Comparison of ENCODE assay signal across 12 cellular contexts in the genomic region with DNA sequence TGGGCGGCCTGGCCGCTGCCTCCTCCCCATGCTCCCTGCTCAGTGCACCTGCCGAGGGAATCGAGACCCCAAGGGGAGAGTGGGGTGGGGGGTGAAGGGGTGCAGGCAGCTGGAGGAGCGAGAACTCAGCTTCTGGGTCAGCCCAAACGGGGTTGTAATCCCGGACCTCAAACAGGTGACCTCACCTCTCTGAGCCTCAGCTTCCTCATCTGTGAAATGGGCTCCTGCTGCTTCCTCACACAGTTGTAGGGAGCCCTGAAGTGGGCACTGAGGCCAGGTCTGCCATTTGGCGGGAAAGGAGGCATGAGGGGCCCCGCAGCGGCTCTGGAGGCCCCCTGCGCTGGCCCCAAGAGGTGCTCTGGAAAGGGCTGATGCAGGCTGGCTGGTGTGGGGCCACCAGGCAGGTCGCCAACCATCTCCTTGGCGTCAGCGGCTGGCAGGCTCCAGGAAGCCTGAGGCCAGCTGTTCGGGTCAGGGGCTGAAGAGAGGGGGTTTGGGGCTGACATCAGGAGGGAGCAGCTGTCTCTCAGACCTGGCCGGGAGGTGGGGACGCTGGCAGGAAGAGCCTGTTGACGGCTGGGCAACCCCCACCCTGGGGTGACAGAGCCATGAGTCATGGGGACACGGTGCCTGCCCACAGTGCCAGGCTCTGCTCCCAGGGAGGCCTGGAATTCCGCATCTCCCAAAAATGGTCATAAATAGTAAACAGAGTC. TPM values are rescaled to one million over a fixed set of nuclear protein-coding genes. Genes with fewer than 3 reads are reported as not detected.
DNase-seq lines count a peak whose midpoint lies in the region; ATAC-seq and TF ChIP-seq lines count a peak whose summit lies in the region.
"Had no signal": no experiment of that assay in that cellular context is flagged by ENCODE, and none has a peak within 500 bp of the region (broad histone marks: within the 10 kb centered on the region; RNA-seq: fewer than 3 reads in every experiment).

No MANE protein-coding gene starts in this region.

- DNase-seq in AG09309 (ENCODE audit: low read depth) (peak; percentile 28), GM03348 (ENCODE audit: low spot score) (peak; percentile 85), heart left ventricle (peak in 4 of 5 donors; percentile 47 to 84 (median 60)), colonic mucosa (no peak), GM13977 (ENCODE audit: low spot score) (no peak), hippocampal formation (lab: John Stamatoyannopoulos, UW) (no peak)
- DNase-seq: NCI-H526, retina had no signal

- H3K4me3 ChIP-seq in AG09309 (ENCODE audit: control insufficient read depth, low read depth, low read length) = no peak overlapping the region
- no peak overlapping the region for H3K4me3 ChIP-seq in heart left ventricle
- no peak overlapping the region for H3K4me3 ChIP-seq in colonic mucosa
- H3K4me3 ChIP-seq: cardiac muscle cell had no signal

- H3K27me3 ChIP-seq in heart left ventricle (no peaks in the 10 kb centered on the region), colonic mucosa (no peaks in the 10 kb centered on the region)
- H3K27me3 ChIP-seq: cardiac muscle cell had no signal

- in situ Hi-C loops in GM13977 (cut with MboI; ENCODE audit: low pct_unique_long_range_greater_than_20kb, low sequenced_read_pairs, unreplicated experiment) = no loop called here

- 45 to 67% (median 55%) methylated on average over 14 to 20 of the region's 20 CpGs for WGBS in heart left ventricle, 4 donors

- H3K9ac ChIP-seq in colonic mucosa (ENCODE audit: low read depth in 2 of 2, low read length in 2 of 2) = no peak overlapping the region

- H3K27ac ChIP-seq in heart left ventricle (peak overlapping the region in 10 of 12 donors; percentile 25 to 71 (median 52)), colonic mucosa (no peak overlapping the region)
- H3K27ac ChIP-seq: cardiac muscle cell had no signal

- H3K4me1 ChIP-seq in heart left ventricle (peaks cover 0 to 46% (median 23%) of the 10 kb centered on the region in 12 donors), colonic mucosa (peaks cover 7% of the 10 kb centered on the region)

- intact Hi-C loops in heart left ventricle (cut with DNase I) = loop anchor here in 4 of 10 donors (2.0 to 10.0 kb wide), 3 partner anchors 283 to 289 kb away; a partner anchor contains a TSS
- intact Hi-C loops in colonic mucosa (cut with DNase I) = no loop called here

- no peak for TF ChIP-seq CTCF in AG09309 (IDR thresholded peaks at IDR 0.05; ENCODE audit: control insufficient read depth, insufficient read depth, low read depth, low read length, missing control alignments)
- no peak for TF ChIP-seq CTCF in heart left ventricle (IDR thresholded peaks at IDR 0.05)
- no peak for TF ChIP-seq CTCF in colonic mucosa (IDR thresholded peaks at IDR 0.05)
- TF ChIP-seq CTCF in GM13977 (IDR thresholded peaks at IDR 0.05; ENCODE audit: extremely low read depth, insufficient read depth, missing control alignments) = no peak

- H3K9me3 ChIP-seq in heart left ventricle (no peaks in the 10 kb centered on the region), colonic mucosa (no peaks in the 10 kb centered on the region)

- ATAC-seq in SK-N-SH treated with all-trans-retinoic acid at 6 μM for 48 hours = peak; percentile 62
- ATAC-seq in heart left ventricle = peak; percentile 59 to 80 (median 64)
- ATAC-seq in HG03439 (IDR thresholded peaks at IDR 0.05; ENCODE audit: unreplicated experiment) = no peak
- ATAC-seq: stimulated activated memory B cell treated with anti-CD40 and anti-IgM and Interleukin-4, amounts not matched to agents 10 μg/mL and 1 μg/mL and 100 μg/mL, for 72 hours had no signal

- peaks cover 0 to 9% (median 0%) of the 10 kb centered on the region in 9 donors for H3K36me3 ChIP-seq in heart left ventricle
- no peaks in the 10 kb centered on the region for H3K36me3 ChIP-seq in colonic mucosa
- H3K36me3 ChIP-seq: cardiac muscle cell had no signal

- no peak for TF ChIP-seq POLR2A in heart left ventricle (IDR thresholded peaks at IDR 0.05)

TF ChIP-seq in SK-N-SH treated with all-trans-retinoic acid at 6 μM for 48 hours, 23 proteins besides CTCF, POLR2A, EP300 and RAD21:
- TF ChIP-seq, protein P1, sequence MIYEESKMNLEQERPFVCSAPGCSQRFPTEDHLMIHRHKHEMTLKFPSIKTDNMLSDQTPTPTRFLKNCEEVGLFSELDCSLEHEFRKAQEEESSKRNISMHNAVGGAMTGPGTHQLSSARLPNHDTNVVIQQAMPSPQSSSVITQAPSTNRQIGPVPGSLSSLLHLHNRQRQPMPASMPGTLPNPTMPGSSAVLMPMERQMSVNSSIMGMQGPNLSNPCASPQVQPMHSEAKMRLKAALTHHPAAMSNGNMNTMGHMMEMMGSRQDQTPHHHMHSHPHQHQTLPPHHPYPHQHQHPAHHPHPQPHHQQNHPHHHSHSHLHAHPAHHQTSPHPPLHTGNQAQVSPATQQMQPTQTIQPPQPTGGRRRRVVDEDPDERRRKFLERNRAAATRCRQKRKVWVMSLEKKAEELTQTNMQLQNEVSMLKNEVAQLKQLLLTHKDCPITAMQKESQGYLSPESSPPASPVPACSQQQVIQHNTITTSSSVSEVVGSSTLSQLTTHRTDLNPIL (CRISPR knock-in tag; IDR thresholded peaks at IDR 0.05; ENCODE audit: low read depth) = no peak
- no peak for TF ChIP-seq ZNF565 (CRISPR knock-in tag; conservative IDR thresholded peaks at IDR 0.05; ENCODE audit: low read depth)
- TF ChIP-seq CSDC2 (CRISPR knock-in tag; IDR thresholded peaks at IDR 0.05) = no peak
- TF ChIP-seq TOX (CRISPR knock-in tag; IDR thresholded peaks at IDR 0.05; ENCODE audit: borderline replicate concordance) = no peak
- no peak for TF ChIP-seq RARB (CRISPR knock-in tag; IDR thresholded peaks at IDR 0.05)
- TF ChIP-seq PPARA (CRISPR knock-in tag; IDR thresholded peaks at IDR 0.05; ENCODE audit: borderline replicate concordance) = no peak
TF ChIP-seq in SK-N-SH treated with all-trans-retinoic acid at 6 μM for 48 hours: peak in this region for 0.

RNA-seq across cellular contexts. Expression of a gene that starts 4.9 kb away (rescaled TPM):
- total RNA-seq in heart left ventricle = 10 to 100 TPM; 19.8 to 43.7 (median 23.2) TPM
- polyA plus RNA-seq in heart left ventricle = 10 to 100 TPM in 1 of 2 donors, 1 to 10 TPM in 1; 5.1 to 10.7 TPM
- total RNA-seq in colonic mucosa = under 1 TPM; 0.07 to 0.13 TPM

RNA-seq across cellular contexts. Expression of a gene that starts 15.4 kb away (rescaled TPM):
- total RNA-seq in heart left ventricle (1 to 10 TPM in 1 of 9 donors, under 1 TPM in 5, not detected in 3; 0.23 to 1.8 (median 0.65) TPM), colonic mucosa (under 1 TPM in 1 of 2 donors, not detected in 1; 0.50 TPM)
- polyA plus RNA-seq in heart left ventricle = under 1 TPM; 0.08 to 0.36 TPM

RNA-seq across cellular contexts. Expression of a gene that starts 43.3 kb away (rescaled TPM):
- total RNA-seq in heart left ventricle (1 to 10 TPM in 1 of 9 donors, under 1 TPM in 7, not detected in 1; 0.05 to 1.2 (median 0.23) TPM), colonic mucosa (under 1 TPM; 0.08 to 0.12 TPM)
- polyA plus RNA-seq in heart left ventricle = under 1 TPM in 1 of 2 donors, not detected in 1; 0.27 TPM

Comparison
In these comparisons a context has a peak if more than half of its experiments do, and no peak if none do; other contexts are left out.
1. DNase-seq: peak in AG09309 (single experiment), GM03348 (single experiment) and heart left ventricle (4 of 5); none in colonic mucosa (single experiment), GM13977 (single experiment) and hippocampal formation (0 of 2).
2. RNA of a gene that starts 4.9 kb away (total RNA-seq): 19.8 to 43.7 TPM in heart left ventricle; 0.07 to 0.13 TPM in colonic mucosa; every median in the first group is over 10 times any median in the second.